28 cellular contexts compared by ENCODE assay signal in the genomic region with DNA sequence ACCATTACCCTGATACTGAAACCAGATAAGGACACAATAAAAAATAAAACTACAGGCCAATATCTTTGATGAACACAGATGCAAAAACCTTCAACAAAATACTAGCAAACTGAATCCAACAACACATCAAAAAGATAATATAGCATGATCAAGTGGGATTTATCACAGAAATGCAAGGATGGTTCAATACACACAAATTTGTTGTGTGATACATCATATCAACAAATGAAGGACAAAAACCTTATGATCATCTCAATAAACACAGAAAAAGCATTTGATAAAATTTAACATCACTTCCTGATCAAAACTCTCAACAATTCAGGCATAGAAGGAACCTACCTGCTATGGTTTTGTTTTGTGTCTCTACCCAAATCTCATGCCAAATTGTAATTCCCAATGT.
"Had no signal": no experiment of that assay in that cellular context is flagged by ENCODE, and none has a peak within 500 bp of the region (broad histone marks: within the 10 kb centered on the region; RNA-seq: fewer than 3 reads in every experiment).

No MANE protein-coding gene starts in this region.

- H3K27me3 ChIP-seq: foreskin keratinocyte had no signal

- ATAC-seq: activated CD4-positive, alpha-beta T cell treated with anti-CD3 and anti-CD28 coated beads for 36 hours; activated CD8-positive, alpha-beta memory T cell treated with anti-CD3 and anti-CD28 coated beads, Interleukin-2, amount 10 ng/mL, durations not matched to agents 7 days and 5 days; activated CD8-positive, alpha-beta T cell treated with anti-CD3 and anti-CD28 coated beads, Interleukin-2, amount 10 ng/mL, durations not matched to agents 7 days and 5 days; activated naive CD8-positive, alpha-beta T cell treated with anti-CD3 and anti-CD28 coated beads, Interleukin-2, amount 50 U/mL, for 24 hours; foreskin keratinocyte; gastrocnemius medialis; heart left ventricle had no signal

- DNase-seq: activated CD4-positive, alpha-beta memory T cell treated with anti-CD3 and anti-CD28 coated beads for 36 hours; activated CD4-positive, alpha-beta T cell treated with anti-CD3 and anti-CD28 coated beads for 36 hours; activated CD4-positive, alpha-beta T cell treated with anti-CD3 and anti-CD28 coated beads, Interleukin-2, amount 10 ng/mL, durations not matched to agents 24 days and 14 days; activated CD4-positive, CD25-positive, alpha-beta regulatory T cell; activated CD4-positive, CD25-positive, alpha-beta regulatory T cell treated with anti-CD3 and anti-CD28 coated beads, Interleukin-2, amount 50 U/mL, for 72 hours; activated CD8-positive, alpha-beta memory T cell treated with anti-CD3 and anti-CD28 coated beads, Interleukin-2, amount 10 ng/mL, durations not matched to agents 7 days and 5 days; activated CD8-positive, alpha-beta memory T cell treated with anti-CD3 and anti-CD28 coated beads, Interleukin-2, amount 50 U/mL, for 4 hours; activated CD8-positive, alpha-beta T cell treated with anti-CD3 and anti-CD28 coated beads, Interleukin-2, amount 10 ng/mL, durations not matched to agents 7 days and 5 days; activated effector memory CD4-positive, alpha-beta T cell treated with anti-CD3 and anti-CD28 coated beads, Interleukin-2, amount 50 U/mL, for 16 hours; activated naive CD4-positive, alpha-beta T cell treated with anti-CD3 and anti-CD28 coated beads for 36 hours; activated naive CD8-positive, alpha-beta T cell treated with anti-CD3 and anti-CD28 coated beads for 36 hours; activated naive CD8-positive, alpha-beta T cell treated with anti-CD3 and anti-CD28 coated beads, Interleukin-2, amount 50 U/mL, for 24 hours; activated T-cell treated with anti-CD3 and anti-CD28 coated beads, Interleukin-2, amount 50 U/mL, for 1 hour; activated T-cell treated with anti-CD3 and anti-CD28 coated beads, Interleukin-2, amount 50 U/mL, for 48 hours; adrenal gland; amygdala; aorta; dorsolateral prefrontal cortex; effector memory CD4-positive, alpha-beta T cell; erythroblast; foreskin keratinocyte; gastrocnemius medialis; glutamatergic neuron; heart left ventricle; T-helper 2 cell had no signal

- H3K4me3 ChIP-seq: adrenal gland, breast epithelium, coronary artery, dorsolateral prefrontal cortex, esophagus muscularis mucosa, gastrocnemius medialis, heart left ventricle had no signal

- H3K27ac ChIP-seq: adrenal gland, breast epithelium, coronary artery, dorsolateral prefrontal cortex, esophagus muscularis mucosa, foreskin keratinocyte, gastrocnemius medialis, heart left ventricle had no signal

- H3K4me1 ChIP-seq: adrenal gland, breast epithelium, esophagus muscularis mucosa, gastrocnemius medialis, heart left ventricle had no signal

- H3K36me3 ChIP-seq: adrenal gland, breast epithelium, esophagus muscularis mucosa, gastrocnemius medialis, heart left ventricle had no signal
